Comparison of ENCODE assay signal across 23 cellular contexts in genomic region chr14:31969371-31969770, GRCh38.
DNase-seq lines count a peak whose midpoint lies in the region; ATAC-seq, FAIRE-seq and TF ChIP-seq lines count a peak whose summit lies in the region.
"Had no signal": no experiment of that assay in that cellular context is flagged by ENCODE, and none has a peak within 500 bp of the region (broad histone marks: within the 10 kb centered on the region; RNA-seq: fewer than 3 reads in every experiment).

No MANE protein-coding gene starts in this region.

- no peak for ATAC-seq in left lobe of liver
- ATAC-seq in HG03095 (IDR thresholded peaks at IDR 0.05; ENCODE audit: unreplicated experiment) = no peak
- ATAC-seq: CD8-positive, alpha-beta T cell; Right ventricle myocardium inferior had no signal

- peak overlapping the region; percentile 28 to 59 for H3K27ac ChIP-seq in kidney (ENCODE audit: low read depth in 2 of 2, low read length in 2 of 2)
- H3K27ac ChIP-seq in uterus = peak overlapping the region in 1 of 2 donors; percentile 35
- no peak overlapping the region for H3K27ac ChIP-seq in PC-9

- no peak overlapping the region for H3K9ac ChIP-seq in kidney (ENCODE audit: low read length in 2 of 2)

- BruUV-seq in PC-9 (replicated peaks; lab: Mats Ljungman, UMichigan) = no TSS peak

- intact Hi-C loops in kidney (cut with DNase I) (no loop called here), uterus (cut with DNase I; ENCODE audit: low total_unique reads) (no loop called here), PC-9 (cut with micrococcal nuclease; ENCODE audit: unreplicated experiment) (no loop called here)

- TF ChIP-seq POLR2A in uterus (IDR thresholded peaks at IDR 0.05) = no peak

- H3K9me2 ChIP-seq in PC-9 (ENCODE audit: insufficient read depth) = no peaks in the 10 kb centered on the region

- H3K27me3 ChIP-seq in uterus (no peaks in the 10 kb centered on the region), PC-9 (ENCODE audit: insufficient read depth, low read depth) (no peaks in the 10 kb centered on the region)
- H3K27me3 ChIP-seq: tibial nerve had no signal

- peak; percentile 81 for DNase-seq in HuH-7 (ENCODE audit: low spot score)
- DNase-seq in SK-N-DZ (ENCODE audit: low spot score) = peak; percentile 49
- no peak for DNase-seq in kidney
- peak; percentile 69 for DNase-seq in renal cortical epithelial cell (ENCODE audit: low read depth)
- DNase-seq in left lobe of liver (ENCODE audit: low spot score) = no peak
- DNase-seq in uterus = no peak
- DNase-seq in PC-9 = no peak
- DNase-seq: activated CD8-positive, alpha-beta memory T cell treated with anti-CD3 and anti-CD28 coated beads for 24 hours; activated naive CD4-positive, alpha-beta T cell treated with Interleukin-2 at 50 U/mL for 16 hours; activated T-cell treated with anti-CD3 and anti-CD28 coated beads, Interleukin-2, amount 50 U/mL, for 24 hours; CD8-positive, alpha-beta T cell; central memory CD4-positive, alpha-beta T cell; DMS53; GDM1; HCEC 1CT; midbrain; NCI-H1417 treated with DMSO at 0.1 percent for 48 hours; stimulated activated CD4-positive, alpha-beta T cell treated with anti-CD3 and anti-CD28 coated beads, Interleukin-12 subunit alpha, Interleukin-12 subunit beta, amount 100 ng/mL, for 4 hours; T-helper 1 cell had no signal

- H3K79me2 ChIP-seq in PC-9 (ENCODE audit: low read depth) = no peaks in the 10 kb centered on the region

- no peak overlapping the region for H2AFZ ChIP-seq in PC-9

- POLR2A ChIA-PET in PC-9 (lab: Charles Lee; ENCODE audit: unreplicated experiment) = interaction anchor here (0.7 kb wide), 1 partner anchor 127 kb away, joined by 3 read pairs; no protein-coding TSS in a partner anchor

- no peaks in the 10 kb centered on the region for H4K20me1 ChIP-seq in PC-9 (ENCODE audit: insufficient read depth)

- no peak for FAIRE-seq in kidney (lab: Jason Lieb, UNC)

- H3K36me3 ChIP-seq in kidney (ENCODE audit: control insufficient read depth in 1 of 2, insufficient read depth in 2 of 2, low read length in 2 of 2) (no peaks in the 10 kb centered on the region), uterus (no peaks in the 10 kb centered on the region), PC-9 (ENCODE audit: low read depth) (no peaks in the 10 kb centered on the region)
- H3K36me3 ChIP-seq: prostate gland, tibial nerve had no signal

- H3F3A ChIP-seq in PC-9 (ENCODE audit: insufficient read depth, low read depth) = no peaks in the 10 kb centered on the region

- H3K4me2 ChIP-seq in PC-9 = no peak overlapping the region

- H3K4me3 ChIP-seq in kidney (ENCODE audit: low read length in 2 of 2) = no peak overlapping the region
- H3K4me3 ChIP-seq in uterus = no peak overlapping the region
- H3K4me3 ChIP-seq in PC-9 = no peak overlapping the region
- H3K4me3 ChIP-seq: prostate gland, tibial nerve had no signal

- peaks cover 0 to 15% of the 10 kb centered on the region in 2 donors for H3K9me3 ChIP-seq in kidney (ENCODE audit: control insufficient read depth in 1 of 2, low read length in 2 of 2)
- no peaks in the 10 kb centered on the region for H3K9me3 ChIP-seq in uterus
- H3K9me3 ChIP-seq in PC-9 (ENCODE audit: insufficient read depth, low read depth) = no peaks in the 10 kb centered on the region
- H3K9me3 ChIP-seq: prostate gland had no signal

- CTCF ChIA-PET in PC-9 (lab: Charles Lee) = no interaction called here

- no peak for TF ChIP-seq CTCF in kidney (IDR thresholded peaks at IDR 0.05; ENCODE audit: borderline replicate concordance, extremely low read depth, insufficient read depth)
- no peak for TF ChIP-seq CTCF in uterus (IDR thresholded peaks at IDR 0.05)
- no peak for TF ChIP-seq CTCF in PC-9 (conservative IDR thresholded peaks at IDR 0.05)

- H3K4me1 ChIP-seq in kidney (ENCODE audit: control insufficient read depth in 1 of 2, insufficient read depth in 1 of 2, low read depth in 1 of 2, low read length in 2 of 2) = peaks cover 34 to 36% of the 10 kb centered on the region in 2 donors
- peaks cover 0 to 8% of the 10 kb centered on the region in 2 donors for H3K4me1 ChIP-seq in uterus
- H3K4me1 ChIP-seq in PC-9 (replicated peaks; ENCODE audit: insufficient read depth) = 0 out of 2 replicates have a peak, but pooled peaks cover 5% of the 10 kb centered on the region
- H3K4me1 ChIP-seq: prostate gland had no signal

Comparison
In these comparisons a context has a peak if more than half of its experiments do, and no peak if none do; other contexts are left out.
1. DNase-seq: peak in HuH-7 (single experiment), SK-N-DZ (single experiment) and renal cortical epithelial cell (single experiment); none in kidney (single experiment), left lobe of liver (single experiment), uterus (0 of 2) and PC-9 (0 of 2).